ENCODE assay signal across 8 cellular contexts in genomic region chr6:7106752-7107577, GRCh38. TPM values are rescaled to one million over a fixed set of nuclear protein-coding genes. Genes with fewer than 3 reads are reported as not detected.
DNase-seq lines count a peak whose midpoint lies in the region; ATAC-seq and TF ChIP-seq lines count a peak whose summit lies in the region.

No MANE protein-coding gene starts in this region.

- WGBS in testis, 2 donors: 2 to 4% methylated on average over 40 to 66 of the region's 66 CpGs

- no peaks in the 10 kb centered on the region for H3K36me3 ChIP-seq in testis (ENCODE audit: low read depth, missing control alignments)

- H3K4me1 Mint-ChIP-seq in nephron: peaks cover 32% of the 10 kb centered on the region

- intact Hi-C loops in testis (cut with DNase I; ENCODE audit: low total_unique reads): no loop called here

- peak overlapping the region; percentile 83 to 88 (median 87) for H3K4me3 Mint-ChIP-seq in nephron

- no peak for TF ChIP-seq POLR2A in testis (IDR thresholded peaks at IDR 0.05)

- H3K27ac Mint-ChIP-seq in nephron: peak overlapping the region; percentile 36 to 92 (median 87)

- no peaks in the 10 kb centered on the region for H3K9me3 ChIP-seq in testis

- no peaks in the 10 kb centered on the region for H3K36me3 Mint-ChIP-seq in nephron (ENCODE audit: low read depth)

- ATAC-seq in GM21576 (IDR thresholded peaks at IDR 0.05; ENCODE audit: unreplicated experiment): peak; percentile 17

- peak overlapping the region; percentile 93 to 97 for H3K27ac ChIP-seq in testis

- H3K27me3 Mint-ChIP-seq in nephron (ENCODE audit: low read depth): peaks cover 4% of the 10 kb centered on the region

- TF ChIP-seq CTCF in epithelial cell of esophagus (IDR thresholded peaks at IDR 0.05; ENCODE audit: insufficient read depth, low read depth, low read length, missing control alignments) (peak; percentile 45), nephron (IDR thresholded peaks at IDR 0.05; ENCODE audit: unreplicated experiment in 3 of 3) (no peak), testis (IDR thresholded peaks at IDR 0.05) (peak in 1 of 3 experiments; percentile 27)

- peaks cover 8% of the 10 kb centered on the region for H3K4me1 ChIP-seq in testis

- DNase-seq in EH (ENCODE audit: low read depth) (peak; percentile 58), Kasumi-1 (lab: John Stamatoyannopoulos, UW) (peak; percentile 38 to 56), epithelial cell of esophagus (ENCODE audit: low read depth) (peak; percentile 30), testis (peak; percentile 53), DMS79 treated with DMSO at 0.1 percent for 48 hours (lab: John Stamatoyannopoulos, UW) (no peak)
- peak; percentile 89 for DNase-seq in activated CD8-positive, alpha-beta memory T cell treated with anti-CD3 and anti-CD28 coated beads for 24 hours

- peak overlapping the region; percentile 95 for H3K4me3 ChIP-seq in epithelial cell of esophagus (ENCODE audit: low read length)
- H3K4me3 ChIP-seq in testis: peak overlapping the region; percentile 88 to 94

- H3K27me3 ChIP-seq in testis: no peaks in the 10 kb centered on the region

- no peaks in the 10 kb centered on the region for H3K9me3 Mint-ChIP-seq in nephron

RNA-seq across cellular contexts. Expression of gene RREB1, which starts 0.8 kb away (rescaled TPM):
- 10 to 100 TPM; 75.0 to 79.2 TPM for total RNA-seq in testis
- polyA plus RNA-seq in testis (ENCODE audit: insufficient read depth, low read depth, low replicate concordance): 30.0 TPM
